8 cellular contexts compared by ENCODE assay signal in genomic region chr20:18243802-18244201, GRCh38.
"Had no signal": no experiment of that assay in that cellular context is flagged by ENCODE, and none has a peak within 500 bp of the region (broad histone marks: within the 10 kb centered on the region; RNA-seq: fewer than 3 reads in every experiment).

No MANE protein-coding gene starts in this region.

- H3K4me1 Mint-ChIP-seq: IgD-negative memory B cell had no signal

- ATAC-seq: HepG2 had no signal

- H3K4me3 ChIP-seq: GM23248 had no signal

- H3K9me3 Mint-ChIP-seq: H9, HFFc6 had no signal

- H3K27ac Mint-ChIP-seq: H9, HFFc6, IgD-negative memory B cell had no signal

- H2AFZ ChIP-seq: GM23248 had no signal

- H3K27ac ChIP-seq: GM23248, HL-60 had no signal

- H3K36me3 Mint-ChIP-seq: IgD-negative memory B cell had no signal

- DNase-seq: GM23248, H9, HCEC 1CT, HFFc6, KBM-7 had no signal

- H3K4me3 Mint-ChIP-seq: H9, HFFc6, IgD-negative memory B cell had no signal
